Comparison of ENCODE assay signal across 19 cellular contexts in the genomic region with DNA sequence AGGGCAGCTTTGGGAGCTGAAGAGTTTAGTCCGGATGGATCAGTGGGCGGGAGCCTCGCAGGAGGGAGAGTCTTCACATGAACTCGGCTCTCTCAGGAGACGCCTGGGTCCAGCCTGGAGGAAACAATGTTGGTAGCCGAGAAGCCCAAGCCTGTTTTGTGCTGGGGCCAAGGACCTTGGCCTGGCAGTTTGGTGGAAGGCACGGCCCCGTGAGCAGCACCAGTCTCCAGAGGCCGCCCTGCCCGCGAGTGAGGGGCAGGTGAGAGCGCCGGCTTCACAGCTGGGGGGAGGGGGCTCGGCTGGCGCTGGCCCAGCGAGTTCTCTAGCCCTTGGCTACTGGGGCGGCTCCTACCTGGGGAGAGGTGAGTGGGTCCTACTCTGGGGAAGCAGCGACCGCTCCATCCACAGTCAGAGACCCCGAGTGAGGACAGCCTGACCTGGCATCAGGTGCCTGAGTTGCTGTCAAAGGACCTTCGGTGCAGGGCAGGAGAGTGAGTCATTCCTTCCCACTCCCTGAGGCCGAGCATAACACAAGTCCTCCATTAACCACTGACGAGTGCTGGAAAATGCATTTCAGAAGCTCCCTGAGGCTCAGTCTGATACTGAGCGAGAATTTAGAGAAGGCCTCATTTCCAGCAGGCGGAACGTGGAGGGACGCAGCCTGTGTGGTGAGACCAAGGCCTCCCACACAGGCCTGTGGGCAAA.
DNase-seq lines count a peak whose midpoint lies in the region; ATAC-seq and TF ChIP-seq lines count a peak whose summit lies in the region.
"Had no signal": no experiment of that assay in that cellular context is flagged by ENCODE, and none has a peak within 500 bp of the region (broad histone marks: within the 10 kb centered on the region; RNA-seq: fewer than 3 reads in every experiment).

No MANE protein-coding gene starts in this region.

- no peaks in the 10 kb centered on the region for H3K36me3 Mint-ChIP-seq in activated B cell treated with CpG ODN at 0.5 μM for 24 hours (ENCODE audit: low read depth)
- H3K36me3 Mint-ChIP-seq in activated T-cell treated with anti-CD3 and anti-CD28 coated beads, Interleukin-2, amount 50 U/mL, for 24 hours (ENCODE audit: low read depth) = no peaks in the 10 kb centered on the region
- H3K36me3 Mint-ChIP-seq: activated naive CD4-positive, alpha-beta T cell treated with anti-CD3 and anti-CD28 coated beads, Interleukin-2, amount 50 U/mL, for 24 hours; CD8-positive, alpha-beta T cell had no signal

- TF ChIP-seq CTCF in activated B cell treated with CpG ODN at 0.5 μM for 24 hours (IDR thresholded peaks at IDR 0.05) (no peak), kidney epithelial cell (IDR thresholded peaks at IDR 0.05; ENCODE audit: insufficient read depth, low read length, poor library complexity, severe bottlenecking) (no peak), coronary artery (IDR thresholded peaks at IDR 0.05) (no peak)

- H3K9me3 Mint-ChIP-seq in stimulated activated naive CD8-positive, alpha-beta T cell treated with anti-CD3 and anti-CD28 coated beads, Interleukin-15, amount 100 ng/mL, for 72 hours = no peaks in the 10 kb centered on the region
- H3K9me3 Mint-ChIP-seq in activated B cell treated with CpG ODN at 0.5 μM for 24 hours = no peaks in the 10 kb centered on the region
- H3K9me3 Mint-ChIP-seq in activated T-cell treated with anti-CD3 and anti-CD28 coated beads, Interleukin-2, amount 50 U/mL, for 24 hours = no peaks in the 10 kb centered on the region
- H3K9me3 Mint-ChIP-seq: activated naive CD4-positive, alpha-beta T cell treated with anti-CD3 and anti-CD28 coated beads, Interleukin-2, amount 50 U/mL, for 24 hours; CD8-positive, alpha-beta T cell had no signal

- H3K27me3 ChIP-seq in kidney epithelial cell (ENCODE audit: control insufficient read depth, insufficient read depth, low read length) = peaks cover 13% of the 10 kb centered on the region
- H3K27me3 ChIP-seq: vagina had no signal

- peak; percentile 27 for ATAC-seq in stimulated activated naive CD8-positive, alpha-beta T cell treated with anti-CD3 and anti-CD28 coated beads, Interleukin-15, amount 100 ng/mL, for 72 hours
- no peak for ATAC-seq in stimulated activated naive CD8-positive, alpha-beta T cell treated with anti-CD3 and anti-CD28 coated beads, Interleukin-15, Interleukin-2, amounts not matched to agents 100 U/mL and 50 U/mL, for 24 hours
- ATAC-seq in activated B cell treated with CpG ODN at 0.5 μM for 24 hours (ENCODE audit: low read depth) = no peak
- no peak for ATAC-seq in esophagus mucosa
- ATAC-seq: CD8-positive, alpha-beta T cell; left colon had no signal

- H3K27ac ChIP-seq in coronary artery = no peak overlapping the region
- H3K27ac ChIP-seq: epithelial cell of prostate, prostate gland, spleen, vagina had no signal

- CTCF ChIA-PET in activated B cell treated with CpG ODN at 0.5 μM for 24 hours (lab: Charles Lee) = no interaction called here

- intact Hi-C loops in activated B cell treated with CpG ODN at 0.5 μM for 24 hours (cut with micrococcal nuclease) = no loop called here

- DNase-seq in stimulated activated naive CD8-positive, alpha-beta T cell treated with anti-CD3 and anti-CD28 coated beads, Interleukin-15, amount 100 ng/mL, for 72 hours = no peak
- no peak for DNase-seq in stimulated activated naive CD8-positive, alpha-beta T cell treated with anti-CD3 and anti-CD28 coated beads, Interleukin-15, Interleukin-2, amounts not matched to agents 100 U/mL and 50 U/mL, for 24 hours
- DNase-seq in activated B cell treated with CpG ODN at 0.5 μM for 24 hours (peak; percentile 8), kidney epithelial cell (ENCODE audit: low read depth) (peak; percentile 25), NCI-H1105 (lab: John Stamatoyannopoulos, UW) (no peak), coronary artery (ENCODE audit: low spot score) (no peak)
- no peak for DNase-seq in activated T-cell treated with anti-CD3 and anti-CD28 coated beads, Interleukin-2, amount 50 U/mL, for 24 hours
- DNase-seq: CD8-positive, alpha-beta T cell; left colon; NCI-H1417 treated with DMSO at 0.1 percent for 48 hours; NCI-H524 treated with DMSO at 0.1 percent for 48 hours; spleen; stimulated activated CD8-positive, alpha-beta memory T cell treated with anti-CD3 and anti-CD28 coated beads, Interleukin-4, amount 100 ng/mL, for 48 hours; SW 1271 had no signal

- no peak overlapping the region for H3K4me3 Mint-ChIP-seq in stimulated activated naive CD8-positive, alpha-beta T cell treated with anti-CD3 and anti-CD28 coated beads, Interleukin-15, amount 100 ng/mL, for 72 hours
- H3K4me3 Mint-ChIP-seq in activated B cell treated with CpG ODN at 0.5 μM for 24 hours = no peak overlapping the region
- H3K4me3 Mint-ChIP-seq in activated T-cell treated with anti-CD3 and anti-CD28 coated beads, Interleukin-2, amount 50 U/mL, for 24 hours = no peak overlapping the region
- H3K4me3 Mint-ChIP-seq: activated naive CD4-positive, alpha-beta T cell treated with anti-CD3 and anti-CD28 coated beads, Interleukin-2, amount 50 U/mL, for 24 hours; CD8-positive, alpha-beta T cell had no signal

- no peaks in the 10 kb centered on the region for H3K4me1 Mint-ChIP-seq in stimulated activated naive CD8-positive, alpha-beta T cell treated with anti-CD3 and anti-CD28 coated beads, Interleukin-15, amount 100 ng/mL, for 72 hours
- H3K4me1 Mint-ChIP-seq in activated B cell treated with CpG ODN at 0.5 μM for 24 hours = no peaks in the 10 kb centered on the region
- H3K4me1 Mint-ChIP-seq in activated T-cell treated with anti-CD3 and anti-CD28 coated beads, Interleukin-2, amount 50 U/mL, for 24 hours (ENCODE audit: low read depth) = no peaks in the 10 kb centered on the region
- H3K4me1 Mint-ChIP-seq: activated naive CD4-positive, alpha-beta T cell treated with anti-CD3 and anti-CD28 coated beads, Interleukin-2, amount 50 U/mL, for 24 hours had no signal

- no peaks in the 10 kb centered on the region for H3K36me3 ChIP-seq in kidney epithelial cell (ENCODE audit: control insufficient read depth, insufficient read depth, low read length)
- H3K36me3 ChIP-seq: prostate gland, spleen, vagina had no signal

- H3K27ac Mint-ChIP-seq in stimulated activated naive CD8-positive, alpha-beta T cell treated with anti-CD3 and anti-CD28 coated beads, Interleukin-15, amount 100 ng/mL, for 72 hours = no peak overlapping the region
- no peak overlapping the region for H3K27ac Mint-ChIP-seq in activated B cell treated with CpG ODN at 0.5 μM for 24 hours
- H3K27ac Mint-ChIP-seq in activated T-cell treated with anti-CD3 and anti-CD28 coated beads, Interleukin-2, amount 50 U/mL, for 24 hours = no peak overlapping the region
- H3K27ac Mint-ChIP-seq: activated naive CD4-positive, alpha-beta T cell treated with anti-CD3 and anti-CD28 coated beads, Interleukin-2, amount 50 U/mL, for 24 hours; CD8-positive, alpha-beta T cell had no signal

- H3K27me3 Mint-ChIP-seq in stimulated activated naive CD8-positive, alpha-beta T cell treated with anti-CD3 and anti-CD28 coated beads, Interleukin-15, amount 100 ng/mL, for 72 hours = peaks cover 33% of the 10 kb centered on the region
- peaks cover 22% of the 10 kb centered on the region for H3K27me3 Mint-ChIP-seq in activated B cell treated with CpG ODN at 0.5 μM for 24 hours
- peaks cover 36% of the 10 kb centered on the region for H3K27me3 Mint-ChIP-seq in activated T-cell treated with anti-CD3 and anti-CD28 coated beads, Interleukin-2, amount 50 U/mL, for 24 hours

- no peak overlapping the region for H3K4me3 ChIP-seq in kidney epithelial cell (ENCODE audit: low read depth, low read length)
- H3K4me3 ChIP-seq in coronary artery = no peak overlapping the region
- H3K4me3 ChIP-seq: prostate gland, spleen, vagina had no signal

- POLR2A ChIA-PET in activated B cell treated with CpG ODN at 0.5 μM for 24 hours (lab: Charles Lee) = interaction anchor here (0.5 kb wide), 1 partner anchor 86 kb away, joined by 4 read pairs; no protein-coding TSS in a partner anchor

Comparison
In these comparisons a context has a peak if more than half of its experiments do, and no peak if none do; other contexts are left out.
1. DNase-seq: peak in activated B cell treated with CpG ODN at 0.5 μM for 24 hours (single experiment) and kidney epithelial cell (single experiment); none in stimulated activated naive CD8-positive, alpha-beta T cell treated with anti-CD3 and anti-CD28 coated beads, Interleukin-15, amount 100 ng/mL, for 72 hours (0 of 2), stimulated activated naive CD8-positive, alpha-beta T cell treated with anti-CD3 and anti-CD28 coated beads, Interleukin-15, Interleukin-2, amounts not matched to agents 100 U/mL and 50 U/mL, for 24 hours (single experiment), NCI-H1105 (single experiment), coronary artery (single experiment) and activated T-cell treated with anti-CD3 and anti-CD28 coated beads, Interleukin-2, amount 50 U/mL, for 24 hours (single experiment).